Comparison of ENCODE assay signal across 29 cellular contexts in genomic region chr13:107994137-107994536, GRCh38.
"Had no signal": no experiment of that assay in that cellular context is flagged by ENCODE, and none has a peak within 500 bp of the region (broad histone marks: within the 10 kb centered on the region; RNA-seq: fewer than 3 reads in every experiment).

No MANE protein-coding gene starts in this region.

- H3K36me3 ChIP-seq: neutrophil, right lobe of liver, sigmoid colon, stomach, thoracic aorta, thyroid gland, tibial nerve, upper lobe of left lung, vagina had no signal

- H2AFZ ChIP-seq: parathyroid adenoma had no signal

- H3K4me3 Mint-ChIP-seq: natural killer cell treated with Interleukin-12 subunit alpha and Interleukin-12 subunit beta and Interleukin-15 and Interleukin-18, amount 100 ng/mL, for 72 hours; nephron progenitor cell; neural crest cell; stimulated activated effector memory CD8-positive, alpha-beta T cell treated with anti-CD3 and anti-CD28 coated beads, Interleukin-12 subunit alpha, Interleukin-12 subunit beta, amount 100 ng/mL, for 72 hours; stimulated activated naive B cell treated with anti-CD40 and anti-IgM and Interleukin-4, amounts not matched to agents 10 μg/mL and 1 μg/mL and 100 μg/mL, for 72 hours; stimulated activated naive CD8-positive, alpha-beta T cell treated with anti-CD3 and anti-CD28 coated beads, Interleukin-15, Interleukin-2, amounts not matched to agents 100 ng/mL and 50 ng/mL, for 24 hours had no signal

- H3K27ac ChIP-seq: neutrophil, parathyroid adenoma, psoas muscle, right lobe of liver, sigmoid colon, stomach, thoracic aorta, thyroid gland, tibial nerve, upper lobe of left lung, vagina had no signal

- ATAC-seq: natural killer cell treated with Interleukin-12 subunit alpha and Interleukin-12 subunit beta and Interleukin-15 and Interleukin-18, amount 100 ng/mL, for 72 hours; psoas muscle; right cardiac atrium; right lobe of liver; stimulated activated effector memory CD8-positive, alpha-beta T cell treated with anti-CD3 and anti-CD28 coated beads, Interleukin-12 subunit alpha, Interleukin-12 subunit beta, amount 100 ng/mL, for 72 hours; stimulated activated naive B cell treated with anti-CD40 and anti-IgM and Interleukin-4, amounts not matched to agents 10 μg/mL and 1 μg/mL and 100 μg/mL, for 72 hours had no signal

- H3K27me3 Mint-ChIP-seq: natural killer cell treated with Interleukin-12 subunit alpha and Interleukin-12 subunit beta and Interleukin-15 and Interleukin-18, amount 100 ng/mL, for 72 hours; progenitor cell of endocrine pancreas; stimulated activated naive B cell treated with anti-CD40 and anti-IgM and Interleukin-4, amounts not matched to agents 10 μg/mL and 1 μg/mL and 100 μg/mL, for 72 hours; stimulated activated naive CD8-positive, alpha-beta T cell treated with anti-CD3 and anti-CD28 coated beads, Interleukin-15, Interleukin-2, amounts not matched to agents 100 ng/mL and 50 ng/mL, for 24 hours had no signal

- H3K4me1 Mint-ChIP-seq: nephron progenitor cell; neural crest cell; stimulated activated effector memory CD8-positive, alpha-beta T cell treated with anti-CD3 and anti-CD28 coated beads, Interleukin-12 subunit alpha, Interleukin-12 subunit beta, amount 100 ng/mL, for 72 hours; stimulated activated naive B cell treated with anti-CD40 and anti-IgM and Interleukin-4, amounts not matched to agents 10 μg/mL and 1 μg/mL and 100 μg/mL, for 72 hours had no signal

- H3K27me3 ChIP-seq: neutrophil, right lobe of liver, sigmoid colon, stomach, thyroid gland, tibial nerve, upper lobe of left lung, vagina had no signal

- H3K4me1 ChIP-seq: parathyroid adenoma, psoas muscle, right lobe of liver, sigmoid colon, stomach, thyroid gland, tibial nerve, upper lobe of left lung, vagina had no signal

- H3K9me3 ChIP-seq: neutrophil, psoas muscle, right lobe of liver, sigmoid colon, stomach, thoracic aorta, thyroid gland, tibial nerve, upper lobe of left lung, vagina had no signal

- DNase-seq: nephron progenitor cell; nucleus accumbens; posterior cingulate gyrus; psoas muscle; right cardiac atrium; right lobe of liver; sigmoid colon; small intestine; stimulated activated CD4-positive, alpha-beta T cell treated with anti-CD3 and anti-CD28 coated beads, Interleukin-15, amount 100 ng/mL, for 24 hours; stimulated activated CD4-positive, alpha-beta T cell treated with anti-CD3 and anti-CD28 coated beads, Interleukin-2, amount 100 ng/mL, for 24 hours; stimulated activated CD4-positive, alpha-beta T cell treated with anti-CD3 and anti-CD28 coated beads, Interleukin-2, amount 100 ng/mL, for 48 hours; stimulated activated CD4-positive, alpha-beta T cell treated with anti-CD3 and anti-CD28 coated beads, Interleukin-4, amount 100 ng/mL, for 24 hours; stimulated activated naive B cell treated with anti-CD40 and anti-IgM and Interleukin-4, amounts not matched to agents 10 μg/mL and 1 μg/mL and 100 μg/mL, for 72 hours; stimulated activated naive CD4-positive, alpha-beta T cell treated with Interleukin-2 at 50 U/mL for 16 hours; stomach; thyroid gland; trophoblast cell; upper lobe of left lung had no signal

- FAIRE-seq: small intestine, urothelium cell line had no signal

- H3K27ac Mint-ChIP-seq: natural killer cell treated with Interleukin-12 subunit alpha and Interleukin-12 subunit beta and Interleukin-15 and Interleukin-18, amount 100 ng/mL, for 72 hours; nephron progenitor cell; progenitor cell of endocrine pancreas; stimulated activated effector memory CD8-positive, alpha-beta T cell treated with anti-CD3 and anti-CD28 coated beads, Interleukin-12 subunit alpha, Interleukin-12 subunit beta, amount 100 ng/mL, for 72 hours; stimulated activated naive B cell treated with anti-CD40 and anti-IgM and Interleukin-4, amounts not matched to agents 10 μg/mL and 1 μg/mL and 100 μg/mL, for 72 hours; stimulated activated naive CD8-positive, alpha-beta T cell treated with anti-CD3 and anti-CD28 coated beads, Interleukin-15, Interleukin-2, amounts not matched to agents 100 ng/mL and 50 ng/mL, for 24 hours had no signal

- H3K4me3 ChIP-seq: psoas muscle, right lobe of liver, sigmoid colon, stomach, thoracic aorta, thyroid gland, tibial nerve, upper lobe of left lung, vagina had no signal

- H3K79me2 ChIP-seq: parathyroid adenoma had no signal

- H3K36me3 Mint-ChIP-seq: natural killer cell treated with Interleukin-12 subunit alpha and Interleukin-12 subunit beta and Interleukin-15 and Interleukin-18, amount 100 ng/mL, for 72 hours; stimulated activated effector memory CD8-positive, alpha-beta T cell treated with anti-CD3 and anti-CD28 coated beads, Interleukin-12 subunit alpha, Interleukin-12 subunit beta, amount 100 ng/mL, for 72 hours; stimulated activated naive B cell treated with anti-CD40 and anti-IgM and Interleukin-4, amounts not matched to agents 10 μg/mL and 1 μg/mL and 100 μg/mL, for 72 hours had no signal

- H3K9ac ChIP-seq: parathyroid adenoma had no signal

- H3K9me3 Mint-ChIP-seq: nephron progenitor cell, neural crest cell had no signal
